In the genomic region with DNA sequence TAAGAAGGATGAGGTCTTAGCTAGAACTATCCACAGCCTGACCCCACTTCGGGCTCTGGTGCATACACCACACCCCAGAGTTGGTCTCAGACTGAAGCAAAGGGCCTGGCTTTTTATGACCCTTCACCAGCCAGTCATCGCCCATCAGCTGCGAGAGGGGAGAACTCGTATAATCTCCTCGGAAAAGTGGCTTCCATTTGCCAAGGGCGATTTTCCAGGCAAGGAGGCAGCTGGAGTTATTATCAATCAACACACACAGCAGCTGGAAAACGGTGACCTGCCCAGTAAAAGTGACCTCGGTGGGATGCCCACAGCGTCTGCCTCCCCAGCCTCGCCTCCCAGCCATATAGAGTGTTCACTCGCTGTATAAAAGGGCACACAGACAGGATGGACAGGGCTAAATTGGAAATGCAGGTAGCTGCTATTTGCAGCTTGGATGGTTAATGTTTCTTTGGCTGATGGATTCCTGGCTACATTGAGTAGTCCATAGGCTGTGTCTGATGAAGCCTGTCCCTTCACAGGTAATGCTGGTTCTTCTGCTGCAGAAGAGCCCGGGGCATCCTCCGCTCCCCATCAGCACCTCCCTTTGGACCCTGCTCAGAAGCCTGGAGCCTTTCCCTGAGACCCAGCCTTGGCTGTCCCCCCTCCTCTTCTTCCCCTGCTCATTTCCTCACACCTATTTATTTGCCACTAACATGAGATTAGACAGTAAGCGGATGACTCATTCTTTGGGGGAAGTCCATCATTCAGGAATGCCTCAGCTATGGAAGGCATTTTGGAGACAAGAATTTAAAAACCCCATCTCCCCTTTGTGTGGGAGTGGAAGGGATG, we compare ENCODE assay signal across 14 cellular contexts. TPM values are rescaled to one million over a fixed set of nuclear protein-coding genes. Genes with fewer than 3 reads are reported as not detected.
A peak's percentile ranks its signal among the peaks of the same experiment; 100 is the strongest.
DNase-seq lines count a peak whose midpoint lies in the region; ATAC-seq, FAIRE-seq and TF ChIP-seq lines count a peak whose summit lies in the region.
"Had no signal": no experiment of that assay in that cellular context is flagged by ENCODE, and none has a peak within 500 bp of the region (broad histone marks: within the 10 kb centered on the region; RNA-seq: fewer than 3 reads in every experiment).

No MANE protein-coding gene starts in this region.

- no peaks in the 10 kb centered on the region for H3K9me3 Mint-ChIP-seq in HFFc6
- H3K9me3 Mint-ChIP-seq: memory B cell; T-helper 1 cell treated with Interleukin-12 subunit alpha and Interleukin-12 subunit beta and Interleukin-4 antibody, amounts not matched to agents 30 μg/mL and 1 μg/mL, for 36 hours had no signal

- peak; percentile 39 to 55 for DNase-seq in A549 (ENCODE audit: low read depth in 1 of 2, low spot score in 1 of 2)
- DNase-seq in HFFc6: peak; percentile 25
- DNase-seq in K562 (ENCODE audit: extremely low read depth in 1 of 4, low spot score in 3 of 4): no peak
- peak; percentile 76 for DNase-seq in iris pigment epithelial cell (ENCODE audit: low read depth)
- no peak for DNase-seq in stimulated activated CD4-positive, alpha-beta T cell treated with anti-CD3 and anti-CD28 coated beads, Interleukin-2, amount 100 ng/mL, for 48 hours
- DNase-seq in stimulated activated CD8-positive, alpha-beta memory T cell treated with anti-CD3 and anti-CD28 coated beads, Interleukin-4, amount 100 ng/mL, for 48 hours: no peak
- DNase-seq in activated CD8-positive, alpha-beta memory T cell treated with anti-CD3 and anti-CD28 coated beads, Interleukin-2, amount 50 U/mL, for 4 hours: no peak
- DNase-seq in middle frontal gyrus (ENCODE audit: extremely low spot score, low spot score): no peak
- DNase-seq: activated T-cell treated with anti-CD3 and anti-CD28 coated beads for 4 hours, H7, NCI-H446 treated with DMSO at 0.1 percent for 48 hours had no signal

- no peak overlapping the region for H3K4me3 Mint-ChIP-seq in HFFc6
- H3K4me3 Mint-ChIP-seq: memory B cell; T-helper 1 cell treated with Interleukin-12 subunit alpha and Interleukin-12 subunit beta and Interleukin-4 antibody, amounts not matched to agents 30 μg/mL and 1 μg/mL, for 36 hours had no signal

- ATAC-seq in A549 (peak; percentile 81 to 82; a peak in 5 of 6 replicates), K562 (no peak)

- CTCF ChIA-PET in A549 (lab: Yijun Ruan, JAX) (interaction anchor here (0.7 to 1.6 kb wide), 4 partner anchors 26 to 451 kb away, joined by 3 to 5 read pairs (median 3); no protein-coding TSS in a partner anchor), K562 (lab: Yijun Ruan, JAX; ENCODE audit: low intra/inter-chr PET ratio) (no interaction called here)

- H2AFZ ChIP-seq in K562 (ENCODE audit: low read depth, low read length): no peak overlapping the region

- POLR2A ChIA-PET in A549 (lab: Yijun Ruan, JAX) (no interaction called here), K562 (lab: Yijun Ruan, JAX) (interaction anchor here (0.6 kb wide), 1 partner anchor 66 kb away, joined by 3 read pairs; no protein-coding TSS in a partner anchor)

- TF ChIP-seq EP300 in A549 (IDR thresholded peaks at IDR 0.05) (no peak), K562 (IDR thresholded peaks at IDR 0.05; ENCODE audit: low read length) (no peak)

- 60% methylated on average over 14 of the region's 14 CpGs for WGBS in A549 (ENCODE audit: missing lambda C conversion rate)
- WGBS in K562 (ENCODE audit: insufficient coverage, low coverage, missing lambda C conversion rate): 4% methylated on average over 14 of the region's 14 CpGs

- no peak overlapping the region for H3K4me3 ChIP-seq in A549
- H3K4me3 ChIP-seq in K562: no peak overlapping the region
- H3K4me3 ChIP-seq: coronary artery had no signal

- H3K36me3 ChIP-seq in K562 (ENCODE audit: control insufficient read depth, insufficient read depth, low read length): no peaks in the 10 kb centered on the region

- intact Hi-C loops in K562 (cut with micrococcal nuclease): no loop called here

- H3K27ac Mint-ChIP-seq in HFFc6: no peak overlapping the region
- H3K27ac Mint-ChIP-seq: memory B cell; T-helper 1 cell treated with Interleukin-12 subunit alpha and Interleukin-12 subunit beta and Interleukin-4 antibody, amounts not matched to agents 30 μg/mL and 1 μg/mL, for 36 hours had no signal

- no peak for TF ChIP-seq RAD21 in A549 (conservative IDR thresholded peaks at IDR 0.05 in 1 of 2, IDR thresholded peaks at IDR 0.05 in 1 of 2)
- no peak for TF ChIP-seq RAD21 in K562 (CRISPR knock-in tag; conservative IDR thresholded peaks at IDR 0.05 in 1 of 2, IDR thresholded peaks at IDR 0.05 in 1 of 2)

- H3K79me2 ChIP-seq in K562 (ENCODE audit: control insufficient read depth, insufficient read depth, low read length): no peaks in the 10 kb centered on the region

- H3K9me3 ChIP-seq in A549: no peaks in the 10 kb centered on the region
- H3K9me3 ChIP-seq in K562 (replicated peaks; ENCODE audit: control insufficient read depth, insufficient read depth, low read depth, low read length): no peaks in the 10 kb centered on the region

- peaks cover 14% of the 10 kb centered on the region for H3K27me3 Mint-ChIP-seq in HFFc6 (ENCODE audit: insufficient read depth)
- H3K27me3 Mint-ChIP-seq: memory B cell had no signal

- no peak for TF ChIP-seq POLR2A in A549 (IDR thresholded peaks at IDR 0.05; ENCODE audit: low read length)
- no peak for TF ChIP-seq POLR2A in K562 (conservative IDR thresholded peaks at IDR 0.05)

- H4K20me1 ChIP-seq in K562 (replicated peaks; ENCODE audit: control insufficient read depth, insufficient read depth, low read length): 0 out of 2 replicates have a peak, but pooled peaks cover 4% of the 10 kb centered on the region

- H3K9me1 ChIP-seq in K562 (ENCODE audit: control insufficient read depth, insufficient read depth, low read length): no peaks in the 10 kb centered on the region

- H3K36me3 Mint-ChIP-seq in HFFc6 (ENCODE audit: low read depth): no peaks in the 10 kb centered on the region

- TF ChIP-seq CTCF in A549 (IDR thresholded peaks at IDR 0.05) (no peak), HFFc6 (IDR thresholded peaks at IDR 0.05) (no peak), K562 (IDR thresholded peaks at IDR 0.05 in 2 of 3, conservative IDR thresholded peaks at IDR 0.05 in 1 of 3; ENCODE audit: insufficient read depth in 2 of 3, low read depth in 1 of 3, low read length in 3 of 3) (no peak)

- no TSS peak for BruUV-seq in K562 (replicated peaks; lab: Mats Ljungman, UMichigan)

- H3K27ac ChIP-seq in A549: no peak overlapping the region
- no peak overlapping the region for H3K27ac ChIP-seq in K562 (ENCODE audit: extremely low read depth, low read depth, low read length)
- H3K27ac ChIP-seq: coronary artery had no signal

- H3K4me2 ChIP-seq in A549 (peak overlapping the region; percentile 15; the same call in 2 of the 3 replicates), K562 (ENCODE audit: insufficient read depth, low read length) (no peak overlapping the region)

- FAIRE-seq in A549 (lab: Jason Lieb, UNC) (no peak), K562 (lab: Jason Lieb, UNC) (no peak)

- H3K9ac ChIP-seq in K562 (ENCODE audit: insufficient read depth in 1 of 2, low read depth in 2 of 2, low read length in 2 of 2): no peak overlapping the region

- H3K4me1 ChIP-seq in A549 (peaks cover 10% of the 10 kb centered on the region), K562 (replicated peaks in 1 of 2; ENCODE audit: control insufficient read depth in 2 of 2, insufficient read depth in 2 of 2, low read length in 2 of 2) (no peaks in the 10 kb centered on the region)

- H3K4me1 Mint-ChIP-seq in HFFc6 (ENCODE audit: low read depth): peaks cover 10% of the 10 kb centered on the region
- H3K4me1 Mint-ChIP-seq: memory B cell had no signal

- peaks cover 5 to 32% of the 10 kb centered on the region in 2 experiments for H3K27me3 ChIP-seq in K562 (ENCODE audit: control insufficient read depth in 2 of 2, insufficient read depth in 2 of 2, low read length in 2 of 2)

- in situ Hi-C loops in K562 (cut with MboI): no loop called here

RNA-seq across cellular contexts. Expression of gene TMEM186, which starts 45.7 kb away (rescaled TPM):
- 10.9 and 12.1 TPM in 2 replicates for polyA plus RNA-seq in A549 (2011; rRNA removed)
- 10.2 and 10.4 TPM in 2 replicates for polyA plus RNA-seq in A549 (2012; cell fraction: cytosol; rRNA removed)
- polyA plus RNA-seq in A549 (2012; cell fraction: nucleus; rRNA removed): 5.3 and 7.4 TPM in 2 replicates
- 11.5 to 12.7 TPM (median 12.0 TPM) in 3 replicates for polyA plus RNA-seq in A549 (2017; fragmentation: RNase III; extraction: RNeasy Plus Mini Kit Qiagen cat#74134 plus additional on column Dnase treatment)
- polyA minus RNA-seq in A549 (2011; rRNA and poly(A)+ RNA removed): 6.7 and 8.1 TPM in 2 replicates
- total RNA-seq in HFFc6 (2021; fragmentation: NEBNext Ultra II Directional; extraction: Animal tissue kit (Norgen Biotek cat#: 25700)): 1 to 10 TPM; 5.2 to 9.1 (median 6.9) TPM
- total RNA-seq in K562 (2011; cell fraction: chromatin; rRNA removed; ENCODE audit: low replicate concordance): 12.4 and 19.3 TPM in 2 replicates
- 17.0 and 19.2 TPM in 2 replicates for total RNA-seq in K562 (2011; cell fraction: nucleolus; rRNA removed)
- 21.9 and 24.2 TPM in 2 replicates for total RNA-seq in K562 (2011; cell fraction: nucleoplasm; rRNA removed)
- 10.1 and 11.2 TPM in 2 replicates for total RNA-seq in K562 (2014; rRNA removed)
- 13.1 and 15.4 TPM in 2 replicates for total RNA-seq in K562 (2014; rRNA removed; fragmentation: Illumina TruSeq; extraction: Trizol)
- total RNA-seq in K562 (2015; rRNA removed; fragmentation: Illumina TruSeq; extraction: Trizol): 10.1 and 11.0 TPM in 2 replicates
- total RNA-seq in K562 (2021): 17.8 TPM in 2 replicates
- polyA plus RNA-seq in K562 (2011; rRNA removed): 14.9 and 16.4 TPM in 2 replicates
- 15.7 and 17.1 TPM in 2 replicates for polyA plus RNA-seq in K562 (2011; cell fraction: cytosol; rRNA removed)
- polyA plus RNA-seq in K562 (2011; cell fraction: nucleus; rRNA removed): 14.9 and 17.5 TPM in 2 replicates
- polyA plus RNA-seq in K562 (2012): 15.0 and 20.4 TPM in 2 replicates
- 16.2 and 19.7 TPM in 2 replicates for polyA plus RNA-seq in K562 (2014; fragmentation: Illumina TruSeq; extraction: Trizol)
- 10 to 100 TPM; 27.3 to 33.4 TPM for polyA plus RNA-seq in K562 (2014; fragmentation: Nextera tagmentation; extraction: Ambion mirVana)
- polyA plus RNA-seq in K562 (2014; rRNA removed): 17.3 and 18.5 TPM in 2 replicates
- polyA minus RNA-seq in K562 (2011; rRNA and poly(A)+ RNA removed): 12.7 and 13.4 TPM in 2 replicates
- polyA minus RNA-seq in K562 (2011; cell fraction: cytosol; rRNA and poly(A)+ RNA removed): 4.6 and 4.8 TPM in 2 replicates
- 4.3 and 8.0 TPM in 2 replicates for polyA minus RNA-seq in K562 (2011; cell fraction: nucleus; rRNA and poly(A)+ RNA removed)

RNA-seq across cellular contexts. Expression of gene PMM2, which starts 45.9 kb away (rescaled TPM):
- polyA plus RNA-seq in A549 (2011; rRNA removed) (46.4 and 56.6 TPM in 2 replicates), A549 (2017; fragmentation: RNase III; extraction: RNeasy Plus Mini Kit Qiagen cat#74134 plus additional on column Dnase treatment) (72.4 to 82.3 TPM (median 72.5 TPM) in 3 replicates), K562 (2011; rRNA removed) (16.3 and 21.1 TPM in 2 replicates), K562 (2014; fragmentation: Illumina TruSeq; extraction: Trizol) (27.2 and 34.0 TPM in 2 replicates), K562 (2014; fragmentation: Nextera tagmentation; extraction: Ambion mirVana) (1 to 10 TPM; 5.6 to 7.8 TPM), K562 (2014; rRNA removed) (25.9 and 27.1 TPM in 2 replicates)
- 33.7 and 36.1 TPM in 2 replicates for polyA plus RNA-seq in A549 (2012; cell fraction: cytosol; rRNA removed)
- polyA plus RNA-seq in A549 (2012; cell fraction: nucleus; rRNA removed): 36.3 and 50.6 TPM in 2 replicates
- 18.7 and 21.9 TPM in 2 replicates for polyA minus RNA-seq in A549 (2011; rRNA and poly(A)+ RNA removed)
- 10 to 100 TPM; 38.9 to 48.5 (median 44.3) TPM for total RNA-seq in HFFc6 (2021; fragmentation: NEBNext Ultra II Directional; extraction: Animal tissue kit (Norgen Biotek cat#: 25700))
- 104 and 130 TPM in 2 replicates for total RNA-seq in K562 (2011; cell fraction: chromatin; rRNA removed; ENCODE audit: low replicate concordance)
- 64.9 and 66.9 TPM in 2 replicates for total RNA-seq in K562 (2011; cell fraction: nucleolus; rRNA removed)
- 106 and 149 TPM in 2 replicates for total RNA-seq in K562 (2011; cell fraction: nucleoplasm; rRNA removed)
- total RNA-seq in K562 (2014; rRNA removed) (17.8 and 30.4 TPM in 2 replicates), K562 (2014; rRNA removed; fragmentation: Illumina TruSeq; extraction: Trizol) (29.8 and 33.9 TPM in 2 replicates), K562 (2015; rRNA removed; fragmentation: Illumina TruSeq; extraction: Trizol) (37.6 and 42.7 TPM in 2 replicates), K562 (2021) (28.9 and 32.0 TPM in 2 replicates)
- 11.9 and 14.4 TPM in 2 replicates for polyA plus RNA-seq in K562 (2011; cell fraction: cytosol; rRNA removed)
- polyA plus RNA-seq in K562 (2011; cell fraction: nucleus; rRNA removed): 24.1 and 29.4 TPM in 2 replicates
- polyA plus RNA-seq in K562 (2012): 20.8 and 23.0 TPM in 2 replicates
- 18.4 and 27.8 TPM in 2 replicates for polyA minus RNA-seq in K562 (2011; rRNA and poly(A)+ RNA removed)
- 10.2 and 16.6 TPM in 2 replicates for polyA minus RNA-seq in K562 (2011; cell fraction: cytosol; rRNA and poly(A)+ RNA removed)
- 22.2 and 42.1 TPM in 2 replicates for polyA minus RNA-seq in K562 (2011; cell fraction: nucleus; rRNA and poly(A)+ RNA removed)

Comparison
In these comparisons a context has a peak if more than half of its experiments do, and no peak if none do; other contexts are left out.
1. DNase-seq: peak in A549 (2 of 2), HFFc6 (single experiment) and iris pigment epithelial cell (single experiment); none in K562 (0 of 4), stimulated activated CD4-positive, alpha-beta T cell treated with anti-CD3 and anti-CD28 coated beads, Interleukin-2, amount 100 ng/mL, for 48 hours (0 of 2), stimulated activated CD8-positive, alpha-beta memory T cell treated with anti-CD3 and anti-CD28 coated beads, Interleukin-4, amount 100 ng/mL, for 48 hours (single experiment), activated CD8-positive, alpha-beta memory T cell treated with anti-CD3 and anti-CD28 coated beads, Interleukin-2, amount 50 U/mL, for 4 hours (single experiment) and middle frontal gyrus (single experiment).
2. Of the 35 proteins assayed by ChIP-seq in both K562 and A549: peak only in K562: none; only in A549: E2F6 and MAX; in both: none; in neither: 33.